In the genomic region with DNA sequence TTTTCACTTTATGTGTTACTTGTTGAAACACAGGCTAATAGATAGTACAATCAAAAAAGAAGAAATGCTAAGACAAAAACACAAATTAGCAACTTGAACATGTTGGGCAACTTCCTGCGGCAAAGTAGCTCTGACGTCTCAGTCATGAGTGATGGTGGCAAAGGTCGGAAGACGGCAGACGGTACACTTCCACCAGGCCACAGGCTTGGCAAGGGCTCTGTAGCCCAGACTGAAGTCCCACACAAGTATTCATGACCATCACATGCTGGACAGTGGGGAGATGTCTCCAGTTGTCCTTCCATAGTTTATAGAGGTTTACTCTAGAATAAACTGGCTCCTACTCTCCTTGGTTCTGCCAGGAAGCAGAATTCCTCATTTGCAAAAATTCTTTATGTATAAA, we compare ENCODE assay signal across 26 cellular contexts.
"Had no signal": no experiment of that assay in that cellular context is flagged by ENCODE, and none has a peak within 500 bp of the region (broad histone marks: within the 10 kb centered on the region; RNA-seq: fewer than 3 reads in every experiment).

No MANE protein-coding gene starts in this region.

- H3K9me3 ChIP-seq: gastroesophageal sphincter, neutrophil, right lobe of liver, testis, vagina had no signal

- H3K4me1 ChIP-seq: right lobe of liver, testis, vagina had no signal

- H2AFZ ChIP-seq: hepatocyte had no signal

- H3K27ac ChIP-seq: brain microvascular endothelial cell, gastroesophageal sphincter, hepatocyte, neutrophil, right lobe of liver, testis, vagina had no signal

- H3K27me3 ChIP-seq: brain microvascular endothelial cell, gastroesophageal sphincter, hepatocyte, neutrophil, right lobe of liver, testis, vagina had no signal

- ATAC-seq: activated CD8-positive, alpha-beta T cell treated with anti-CD3 and anti-CD28 coated beads for 36 hours; activated T-cell treated with anti-CD3 and anti-CD28 coated beads, Interleukin-2, amount 50 U/mL, for 4 hours; activated T-helper 17 cell treated with anti-CD3 and anti-CD28 coated beads, Interleukin-2, amount 50 U/mL, for 72 hours; esophagus mucosa; gastroesophageal sphincter; right lobe of liver; stimulated activated naive CD8-positive, alpha-beta T cell treated with anti-CD3 and anti-CD28 coated beads, Interleukin-15, Interleukin-2, amounts not matched to agents 100 U/mL and 50 U/mL, for 24 hours; WTC11 had no signal

- H3K36me3 ChIP-seq: brain microvascular endothelial cell, gastroesophageal sphincter, neutrophil, right lobe of liver, vagina had no signal

- H3K4me2 ChIP-seq: hepatocyte had no signal

- H3K4me3 ChIP-seq: gastroesophageal sphincter, hepatocyte, right lobe of liver, testis, vagina had no signal

- DNase-seq: activated CD4-positive, alpha-beta T cell treated with anti-CD3 and anti-CD28 coated beads, Interleukin-2, amount 50 U/mL, for 1 hour; activated CD8-positive, alpha-beta T cell treated with anti-CD3 and anti-CD28 coated beads for 36 hours; activated gamma-delta T cell treated with Interleukin-2 at 50 U/mL for 16 hours; activated naive CD4-positive, alpha-beta T cell treated with anti-CD3 and anti-CD28 coated beads, Interleukin-2, amount 50 U/mL, for 16 hours; activated T-cell treated with anti-CD3 and anti-CD28 coated beads, Interleukin-2, amount 50 U/mL, for 4 hours; amniotic stem cell; brain microvascular endothelial cell; caudate nucleus; endodermal cell; islet precursor cell; mesendoderm; naive B cell; nephron progenitor cell; right lobe of liver; stimulated activated CD4-positive, alpha-beta T cell treated with anti-CD3 and anti-CD28 coated beads, Interleukin-12 subunit alpha, Interleukin-12 subunit beta, amount 100 ng/mL, for 4 hours; stimulated activated CD4-positive, alpha-beta T cell treated with anti-CD3 and anti-CD28 coated beads, Interleukin-4, amount 100 ng/mL, for 1 hour; stimulated activated naive CD8-positive, alpha-beta T cell treated with anti-CD3 and anti-CD28 coated beads, Interleukin-15, Interleukin-2, amounts not matched to agents 100 U/mL and 50 U/mL, for 24 hours; T-helper 9 cell; testis had no signal
